In genomic region chr17:71033336-71033735, GRCh38 we compare ENCODE assay signal across 17 cellular contexts.
DNase-seq lines count a peak whose midpoint lies in the region; ATAC-seq lines count a peak whose summit lies in the region.
"Had no signal": no experiment of that assay in that cellular context is flagged by ENCODE, and none has a peak within 500 bp of the region (broad histone marks: within the 10 kb centered on the region; RNA-seq: fewer than 3 reads in every experiment).

No MANE protein-coding gene starts in this region.

- CTCF ChIA-PET in activated CD8-positive, alpha-beta memory T cell treated with anti-CD3 and anti-CD28 coated beads, Interleukin-2, amount 10 ng/mL, durations not matched to agents 7 days and 5 days (lab: Charles Lee): no interaction called here

- no peaks in the 10 kb centered on the region for H3K36me3 Mint-ChIP-seq in activated CD8-positive, alpha-beta memory T cell treated with anti-CD3 and anti-CD28 coated beads, Interleukin-2, amount 10 ng/mL, durations not matched to agents 7 days and 5 days

- no peaks in the 10 kb centered on the region for H3K4me1 Mint-ChIP-seq in activated CD8-positive, alpha-beta memory T cell treated with anti-CD3 and anti-CD28 coated beads, Interleukin-2, amount 10 ng/mL, durations not matched to agents 7 days and 5 days
- H3K4me1 Mint-ChIP-seq: stimulated activated naive CD8-positive, alpha-beta T cell treated with anti-CD3 and anti-CD28 coated beads, Interleukin-15, amount 100 ng/mL, for 72 hours had no signal

- no peak overlapping the region for H3K27ac Mint-ChIP-seq in activated CD8-positive, alpha-beta memory T cell treated with anti-CD3 and anti-CD28 coated beads, Interleukin-2, amount 10 ng/mL, durations not matched to agents 7 days and 5 days
- H3K27ac Mint-ChIP-seq: CD4-positive, alpha-beta T cell; stimulated activated naive CD8-positive, alpha-beta T cell treated with anti-CD3 and anti-CD28 coated beads, Interleukin-15, amount 100 ng/mL, for 72 hours had no signal

- no peak for ATAC-seq in activated CD8-positive, alpha-beta memory T cell treated with anti-CD3 and anti-CD28 coated beads, Interleukin-2, amount 10 ng/mL, durations not matched to agents 7 days and 5 days
- ATAC-seq in GM18520 (IDR thresholded peaks at IDR 0.05; ENCODE audit: unreplicated experiment): no peak
- ATAC-seq: left cardiac atrium; right cardiac atrium; stimulated activated naive CD8-positive, alpha-beta T cell treated with anti-CD3 and anti-CD28 coated beads, Interleukin-15, amount 100 ng/mL, for 72 hours had no signal

- H3K4me3 Mint-ChIP-seq in activated CD8-positive, alpha-beta memory T cell treated with anti-CD3 and anti-CD28 coated beads, Interleukin-2, amount 10 ng/mL, durations not matched to agents 7 days and 5 days: no peak overlapping the region
- H3K4me3 Mint-ChIP-seq: CD4-positive, alpha-beta T cell; stimulated activated naive CD8-positive, alpha-beta T cell treated with anti-CD3 and anti-CD28 coated beads, Interleukin-15, amount 100 ng/mL, for 72 hours had no signal

- DNase-seq in DMS153 (lab: John Stamatoyannopoulos, UW): peak; percentile 66
- peak; percentile 14 to 97 (median 76) for DNase-seq in NCI-H1417 (lab: John Stamatoyannopoulos, UW)
- peak; percentile 98 for DNase-seq in NCI-H69 (lab: John Stamatoyannopoulos, UW)
- DNase-seq in iPS-NIHi7 (ENCODE audit: extremely low spot score): peak; percentile 31
- no peak for DNase-seq in H4 (ENCODE audit: low spot score)
- no peak for DNase-seq in activated CD8-positive, alpha-beta memory T cell treated with anti-CD3 and anti-CD28 coated beads, Interleukin-2, amount 10 ng/mL, durations not matched to agents 7 days and 5 days
- no peak for DNase-seq in hypothalamus (lab: John Stamatoyannopoulos, UW)
- DNase-seq: activated CD4-positive, CD25-positive, alpha-beta regulatory T cell treated with anti-CD3 and anti-CD28 coated beads, Interleukin-2, amount 50 U/mL, for 72 hours; amniotic stem cell; CD4-positive, alpha-beta T cell; effector memory CD4-positive, alpha-beta T cell; left cardiac atrium; nucleus accumbens; right cardiac atrium; SHP77 treated with DMSO at 0.1 percent for 48 hours; stimulated activated naive CD8-positive, alpha-beta T cell treated with anti-CD3 and anti-CD28 coated beads, Interleukin-15, amount 100 ng/mL, for 72 hours had no signal

- peaks cover 2% of the 10 kb centered on the region for H3K9me3 Mint-ChIP-seq in activated CD8-positive, alpha-beta memory T cell treated with anti-CD3 and anti-CD28 coated beads, Interleukin-2, amount 10 ng/mL, durations not matched to agents 7 days and 5 days (ENCODE audit: low read depth)
- H3K9me3 Mint-ChIP-seq: stimulated activated naive CD8-positive, alpha-beta T cell treated with anti-CD3 and anti-CD28 coated beads, Interleukin-15, amount 100 ng/mL, for 72 hours had no signal

- no peaks in the 10 kb centered on the region for H3K27me3 Mint-ChIP-seq in activated CD8-positive, alpha-beta memory T cell treated with anti-CD3 and anti-CD28 coated beads, Interleukin-2, amount 10 ng/mL, durations not matched to agents 7 days and 5 days
- H3K27me3 Mint-ChIP-seq: CD4-positive, alpha-beta T cell; stimulated activated naive CD8-positive, alpha-beta T cell treated with anti-CD3 and anti-CD28 coated beads, Interleukin-15, amount 100 ng/mL, for 72 hours had no signal

Comparison
In these comparisons a context has a peak if more than half of its experiments do, and no peak if none do; other contexts are left out.
1. DNase-seq: peak in DMS153 (single experiment), NCI-H1417 (3 of 3), NCI-H69 (single experiment) and iPS-NIHi7 (single experiment); none in H4 (single experiment), activated CD8-positive, alpha-beta memory T cell treated with anti-CD3 and anti-CD28 coated beads, Interleukin-2, amount 10 ng/mL, durations not matched to agents 7 days and 5 days (single experiment) and hypothalamus (0 of 51).